ENCODE assay signal across 21 cellular contexts in the genomic region with DNA sequence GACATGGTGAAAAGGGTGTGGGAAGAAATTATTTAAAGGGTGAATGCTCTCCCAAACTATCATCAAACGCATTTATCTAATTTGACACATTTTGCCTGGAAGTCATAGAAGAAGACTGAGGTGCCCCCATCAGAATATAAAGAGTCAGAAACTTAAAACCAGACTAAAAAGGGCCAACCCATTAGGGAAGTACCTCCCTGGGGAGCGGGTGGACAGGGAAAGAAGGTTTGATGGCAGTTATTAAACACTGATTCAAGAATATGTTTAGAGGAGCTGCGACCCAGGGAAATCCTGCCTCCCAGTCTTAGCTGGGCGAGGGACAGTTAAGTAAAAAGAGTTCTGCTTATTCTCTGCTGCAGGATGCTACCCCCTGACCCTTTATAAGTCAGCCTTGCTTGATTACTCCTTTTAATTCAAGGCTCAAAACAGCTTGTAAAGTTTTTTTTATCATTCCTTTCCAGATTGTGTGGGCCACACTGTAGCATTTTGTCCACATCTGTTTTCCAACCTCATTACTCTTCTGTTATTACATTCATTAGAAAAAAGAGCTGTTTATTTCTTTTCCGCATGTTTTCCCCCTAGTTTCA.
DNase-seq lines count a peak whose midpoint lies in the region; ATAC-seq and TF ChIP-seq lines count a peak whose summit lies in the region.
"Had no signal": no experiment of that assay in that cellular context is flagged by ENCODE, and none has a peak within 500 bp of the region (broad histone marks: within the 10 kb centered on the region; RNA-seq: fewer than 3 reads in every experiment).

No MANE protein-coding gene starts in this region.

- H3K27me3 Mint-ChIP-seq in glutamatergic neuron (ENCODE audit: unreplicated experiment), result no peaks in the 10 kb centered on the region
- H3K27me3 Mint-ChIP-seq: activated CD8-positive, alpha-beta T cell treated with anti-CD3 and anti-CD28 coated beads for 36 hours; activated naive CD8-positive, alpha-beta T cell treated with anti-CD3 and anti-CD28 coated beads, Interleukin-2, amount 50 U/mL, for 24 hours; naive thymus-derived CD4-positive, alpha-beta T cell had no signal

- H3K4me1 ChIP-seq in heart right ventricle (peaks cover 0 to 30% (median 17%) of the 10 kb centered on the region in 9 donors), gastrocnemius medialis (peaks cover 27 to 34% of the 10 kb centered on the region in 2 donors), Peyer's patch (no peaks in the 10 kb centered on the region)
- H3K4me1 ChIP-seq: colonic mucosa, prostate gland had no signal

- TF ChIP-seq CTCF in heart right ventricle (IDR thresholded peaks at IDR 0.05) (no peak), glutamatergic neuron (IDR thresholded peaks at IDR 0.05; ENCODE audit: partially characterized antibody, unreplicated experiment) (no peak), gastrocnemius medialis (IDR thresholded peaks at IDR 0.05 in 4 of 5, conservative IDR thresholded peaks at IDR 0.05 in 1 of 5) (no peak), Peyer's patch (IDR thresholded peaks at IDR 0.05) (no peak)

- H3K4me1 Mint-ChIP-seq in glutamatergic neuron (ENCODE audit: low read depth, unreplicated experiment), result peaks cover 22% of the 10 kb centered on the region
- H3K4me1 Mint-ChIP-seq: activated naive CD8-positive, alpha-beta T cell treated with anti-CD3 and anti-CD28 coated beads, Interleukin-2, amount 50 U/mL, for 24 hours had no signal

- H3K9me3 ChIP-seq in heart right ventricle (no peaks in the 10 kb centered on the region), gastrocnemius medialis (no peaks in the 10 kb centered on the region), Peyer's patch (no peaks in the 10 kb centered on the region)
- H3K9me3 ChIP-seq: colonic mucosa, prostate gland had no signal

- peak overlapping the region; percentile 14 for H3K27ac Mint-ChIP-seq in glutamatergic neuron (ENCODE audit: unreplicated experiment)
- H3K27ac Mint-ChIP-seq: activated CD8-positive, alpha-beta T cell treated with anti-CD3 and anti-CD28 coated beads for 36 hours; activated naive CD8-positive, alpha-beta T cell treated with anti-CD3 and anti-CD28 coated beads, Interleukin-2, amount 50 U/mL, for 24 hours; CD8-positive, alpha-beta T cell; naive thymus-derived CD4-positive, alpha-beta T cell had no signal

- peak overlapping the region; percentile 67 for H3K4me3 Mint-ChIP-seq in glutamatergic neuron (ENCODE audit: unreplicated experiment)
- H3K4me3 Mint-ChIP-seq: activated CD8-positive, alpha-beta T cell treated with anti-CD3 and anti-CD28 coated beads for 36 hours; activated naive CD8-positive, alpha-beta T cell treated with anti-CD3 and anti-CD28 coated beads, Interleukin-2, amount 50 U/mL, for 24 hours; CD8-positive, alpha-beta T cell; naive thymus-derived CD4-positive, alpha-beta T cell had no signal

- peak in 2 of 8 donors; percentile 32 to 34 for ATAC-seq in heart right ventricle
- no peak for ATAC-seq in gastrocnemius medialis
- ATAC-seq in HG03469 (IDR thresholded peaks at IDR 0.05; ENCODE audit: unreplicated experiment), result no peak
- ATAC-seq in GM21619 (IDR thresholded peaks at IDR 0.05; ENCODE audit: unreplicated experiment), result no peak
- ATAC-seq: activated CD8-positive, alpha-beta T cell treated with anti-CD3 and anti-CD28 coated beads for 36 hours; activated naive CD8-positive, alpha-beta T cell treated with anti-CD3 and anti-CD28 coated beads, Interleukin-2, amount 50 U/mL, for 24 hours; CD8-positive, alpha-beta T cell; naive thymus-derived CD4-positive, alpha-beta T cell; PC-3 had no signal

- H3K27ac ChIP-seq in heart right ventricle (peak overlapping the region; percentile 6 to 85 (median 70)), gastrocnemius medialis (peak overlapping the region; percentile 63 to 75 (median 68)), Peyer's patch (peak overlapping the region in 2 of 4 donors; percentile 15 to 43)
- H3K27ac ChIP-seq: colonic mucosa, VCaP had no signal

- intact Hi-C loops in heart right ventricle (cut with DNase I) (no loop called here), cardiac septum (cut with DNase I) (no loop called here), gastrocnemius medialis (cut with DNase I; ENCODE audit: low total_unique reads) (no loop called here)

- no peak for DNase-seq in heart right ventricle
- DNase-seq in cardiac septum (ENCODE audit: low spot score), result no peak
- DNase-seq in glutamatergic neuron, result peak; percentile 37
- DNase-seq in gastrocnemius medialis, result no peak
- no peak for DNase-seq in Peyer's patch
- no peak for DNase-seq in DMS114 treated with DMSO at 0.1 percent for 48 hours (lab: John Stamatoyannopoulos, UW; ENCODE audit: unreplicated experiment)
- DNase-seq: ACHN; activated CD8-positive, alpha-beta T cell treated with anti-CD3 and anti-CD28 coated beads for 36 hours; activated naive CD8-positive, alpha-beta T cell treated with anti-CD3 and anti-CD28 coated beads, Interleukin-2, amount 50 U/mL, for 24 hours; CD8-positive, alpha-beta T cell; colonic mucosa; kidney glomerular epithelial cell; naive thymus-derived CD4-positive, alpha-beta T cell; NCI-H1436; NCI-H524 treated with DMSO at 0.1 percent for 48 hours; PC-3; SW 1271 had no signal

- no peak for TF ChIP-seq POLR2A in gastrocnemius medialis (IDR thresholded peaks at IDR 0.05)
- TF ChIP-seq POLR2A in Peyer's patch (IDR thresholded peaks at IDR 0.05), result no peak

- H3K36me3 ChIP-seq in heart right ventricle (no peaks in the 10 kb centered on the region), gastrocnemius medialis (no peaks in the 10 kb centered on the region), Peyer's patch (no peaks in the 10 kb centered on the region)
- H3K36me3 ChIP-seq: colonic mucosa, prostate gland had no signal

- H3K4me3 ChIP-seq in heart right ventricle (no peak overlapping the region), gastrocnemius medialis (no peak overlapping the region), Peyer's patch (no peak overlapping the region)
- H3K4me3 ChIP-seq: colonic mucosa, prostate gland had no signal

- H3K36me3 Mint-ChIP-seq in glutamatergic neuron (ENCODE audit: unreplicated experiment), result no peaks in the 10 kb centered on the region
- H3K36me3 Mint-ChIP-seq: CD8-positive, alpha-beta T cell had no signal

- WGBS in heart right ventricle, 2 donors, result 76 to 78% methylated on average over 5 of the region's 5 CpGs

- H3K9me3 Mint-ChIP-seq in glutamatergic neuron (ENCODE audit: unreplicated experiment), result peaks cover 1% of the 10 kb centered on the region
- H3K9me3 Mint-ChIP-seq: activated CD8-positive, alpha-beta T cell treated with anti-CD3 and anti-CD28 coated beads for 36 hours; activated naive CD8-positive, alpha-beta T cell treated with anti-CD3 and anti-CD28 coated beads, Interleukin-2, amount 50 U/mL, for 24 hours; CD8-positive, alpha-beta T cell; naive thymus-derived CD4-positive, alpha-beta T cell had no signal

- in situ Hi-C loops in gastrocnemius medialis (cut with MboI; ENCODE audit: low sequenced_read_pairs in 4 of 4), result no loop called here

- H3K27me3 ChIP-seq in heart right ventricle, result no peaks in the 10 kb centered on the region
- H3K27me3 ChIP-seq in gastrocnemius medialis, result no peaks in the 10 kb centered on the region
- no peaks in the 10 kb centered on the region for H3K27me3 ChIP-seq in Peyer's patch
- H3K27me3 ChIP-seq: colonic mucosa had no signal
